ENCODE assay signal across 1 cellular context in the genomic region with DNA sequence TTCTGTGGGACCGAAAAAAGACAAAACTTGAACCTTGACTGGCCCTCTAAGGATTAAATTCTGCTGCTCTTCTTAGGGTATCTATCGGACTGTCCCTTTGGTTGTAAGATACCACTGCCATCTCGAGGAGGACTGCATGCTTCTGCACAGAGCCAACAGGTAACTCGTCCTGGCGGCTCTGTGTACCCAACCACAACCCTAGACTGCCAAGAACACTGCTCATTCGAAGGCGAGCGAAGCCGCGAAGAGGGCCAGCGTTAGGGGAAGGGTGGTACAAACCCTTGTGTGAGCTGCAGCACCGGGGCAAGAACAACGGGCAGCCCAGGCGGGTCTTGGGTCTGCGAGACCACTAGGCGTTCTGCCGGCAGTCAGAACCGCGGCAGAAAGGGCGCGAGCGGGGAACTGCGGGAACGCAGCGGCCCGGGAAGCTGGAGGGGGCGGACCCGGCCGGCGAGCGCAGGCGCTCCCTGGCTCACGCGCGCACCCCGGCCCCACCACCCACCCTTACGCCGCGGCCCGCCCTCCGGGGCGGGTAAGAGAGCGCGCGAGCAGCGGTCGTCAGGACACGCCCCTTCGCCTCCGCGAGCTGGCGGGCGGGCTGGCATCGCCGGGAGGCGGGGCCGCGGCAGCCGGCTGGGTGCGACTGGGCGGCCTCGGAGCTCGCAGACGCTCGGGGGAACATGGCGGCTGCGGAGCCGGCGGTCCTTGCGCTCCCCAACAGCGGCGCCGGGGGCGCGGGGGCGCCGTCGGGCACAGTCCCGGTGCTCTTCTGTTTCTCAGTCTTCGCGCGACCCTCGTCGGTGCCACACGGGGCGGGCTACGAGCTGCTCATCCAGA.
TF ChIP-seq lines count a peak whose summit lies in the region.

TSS of gene ISOC1 (plus strand) at position 663 of the 837 bp plus-strand sequence. CDS start at position 681, 18 bp downstream.

TF ChIP-seq in WTC11, 78 proteins besides CTCF, POLR2A, EP300 and RAD21 (continued from another document and continues in another):
- TF ChIP-seq, protein P1, sequence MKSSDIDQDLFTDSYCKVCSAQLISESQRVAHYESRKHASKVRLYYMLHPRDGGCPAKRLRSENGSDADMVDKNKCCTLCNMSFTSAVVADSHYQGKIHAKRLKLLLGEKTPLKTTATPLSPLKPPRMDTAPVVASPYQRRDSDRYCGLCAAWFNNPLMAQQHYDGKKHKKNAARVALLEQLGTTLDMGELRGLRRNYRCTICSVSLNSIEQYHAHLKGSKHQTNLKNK (CRISPR knock-in tag; IDR thresholded peaks at IDR 0.05) = no peak
- TF ChIP-seq FOXP4 (CRISPR knock-in tag; IDR thresholded peaks at IDR 0.05) (no peak), HMGXB4 (CRISPR knock-in tag; IDR thresholded peaks at IDR 0.05) (peak; percentile 56), ZNF671 (CRISPR knock-in tag; IDR thresholded peaks at IDR 0.05) (no peak), RORB (CRISPR knock-in tag; IDR thresholded peaks at IDR 0.05) (no peak), FOXJ3 (CRISPR knock-in tag; IDR thresholded peaks at IDR 0.05; ENCODE audit: borderline replicate concordance) (no peak), ATF3 (CRISPR knock-in tag; conservative IDR thresholded peaks at IDR 0.05) (no peak), PRDM15 (CRISPR knock-in tag; IDR thresholded peaks at IDR 0.05) (no peak), ZNF281 (CRISPR knock-in tag; IDR thresholded peaks at IDR 0.05) (no peak), CREM (CRISPR knock-in tag; IDR thresholded peaks at IDR 0.05) (0 out of 2 replicates have a peak, but pooled peaks have one; percentile 50), NR3C1 (CRISPR knock-in tag; conservative IDR thresholded peaks at IDR 0.05; ENCODE audit: low read depth) (no peak), NFYB (CRISPR knock-in tag; conservative IDR thresholded peaks at IDR 0.05; ENCODE audit: low read depth) (no peak), GRHL2 (CRISPR knock-in tag; IDR thresholded peaks at IDR 0.05; ENCODE audit: insufficient replicate concordance, severe bottlenecking) (no peak), AR (CRISPR knock-in tag; IDR thresholded peaks at IDR 0.05) (no peak), SMAD4 (CRISPR knock-in tag; IDR thresholded peaks at IDR 0.05) (0 out of 2 replicates have a peak, but pooled peaks have one; percentile 22), ZNF121 (CRISPR knock-in tag; IDR thresholded peaks at IDR 0.05) (no peak), OVOL2 (CRISPR knock-in tag; IDR thresholded peaks at IDR 0.05; ENCODE audit: borderline replicate concordance) (no peak)
- TF ChIP-seq, protein P2, sequence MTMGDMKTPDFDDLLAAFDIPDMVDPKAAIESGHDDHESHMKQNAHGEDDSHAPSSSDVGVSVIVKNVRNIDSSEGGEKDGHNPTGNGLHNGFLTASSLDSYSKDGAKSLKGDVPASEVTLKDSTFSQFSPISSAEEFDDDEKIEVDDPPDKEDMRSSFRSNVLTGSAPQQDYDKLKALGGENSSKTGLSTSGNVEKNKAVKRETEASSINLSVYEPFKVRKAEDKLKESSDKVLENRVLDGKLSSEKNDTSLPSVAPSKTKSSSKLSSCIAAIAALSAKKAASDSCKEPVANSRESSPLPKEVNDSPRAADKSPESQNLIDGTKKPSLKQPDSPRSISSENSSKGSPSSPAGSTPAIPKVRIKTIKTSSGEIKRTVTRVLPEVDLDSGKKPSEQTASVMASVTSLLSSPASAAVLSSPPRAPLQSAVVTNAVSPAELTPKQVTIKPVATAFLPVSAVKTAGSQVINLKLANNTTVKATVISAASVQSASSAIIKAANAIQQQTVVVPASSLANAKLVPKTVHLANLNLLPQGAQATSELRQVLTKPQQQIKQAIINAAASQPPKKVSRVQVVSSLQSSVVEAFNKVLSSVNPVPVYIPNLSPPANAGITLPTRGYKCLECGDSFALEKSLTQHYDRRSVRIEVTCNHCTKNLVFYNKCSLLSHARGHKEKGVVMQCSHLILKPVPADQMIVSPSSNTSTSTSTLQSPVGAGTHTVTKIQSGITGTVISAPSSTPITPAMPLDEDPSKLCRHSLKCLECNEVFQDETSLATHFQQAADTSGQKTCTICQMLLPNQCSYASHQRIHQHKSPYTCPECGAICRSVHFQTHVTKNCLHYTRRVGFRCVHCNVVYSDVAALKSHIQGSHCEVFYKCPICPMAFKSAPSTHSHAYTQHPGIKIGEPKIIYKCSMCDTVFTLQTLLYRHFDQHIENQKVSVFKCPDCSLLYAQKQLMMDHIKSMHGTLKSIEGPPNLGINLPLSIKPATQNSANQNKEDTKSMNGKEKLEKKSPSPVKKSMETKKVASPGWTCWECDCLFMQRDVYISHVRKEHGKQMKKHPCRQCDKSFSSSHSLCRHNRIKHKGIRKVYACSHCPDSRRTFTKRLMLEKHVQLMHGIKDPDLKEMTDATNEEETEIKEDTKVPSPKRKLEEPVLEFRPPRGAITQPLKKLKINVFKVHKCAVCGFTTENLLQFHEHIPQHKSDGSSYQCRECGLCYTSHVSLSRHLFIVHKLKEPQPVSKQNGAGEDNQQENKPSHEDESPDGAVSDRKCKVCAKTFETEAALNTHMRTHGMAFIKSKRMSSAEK (CRISPR knock-in tag; IDR thresholded peaks at IDR 0.05; ENCODE audit: borderline replicate concordance) = no peak
- TF ChIP-seq, protein P3, sequence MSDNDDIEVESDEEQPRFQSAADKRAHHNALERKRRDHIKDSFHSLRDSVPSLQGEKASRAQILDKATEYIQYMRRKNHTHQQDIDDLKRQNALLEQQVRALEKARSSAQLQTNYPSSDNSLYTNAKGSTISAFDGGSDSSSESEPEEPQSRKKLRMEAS (CRISPR knock-in tag; IDR thresholded peaks at IDR 0.05) = peak; percentile 71
- TF ChIP-seq, protein P4, sequence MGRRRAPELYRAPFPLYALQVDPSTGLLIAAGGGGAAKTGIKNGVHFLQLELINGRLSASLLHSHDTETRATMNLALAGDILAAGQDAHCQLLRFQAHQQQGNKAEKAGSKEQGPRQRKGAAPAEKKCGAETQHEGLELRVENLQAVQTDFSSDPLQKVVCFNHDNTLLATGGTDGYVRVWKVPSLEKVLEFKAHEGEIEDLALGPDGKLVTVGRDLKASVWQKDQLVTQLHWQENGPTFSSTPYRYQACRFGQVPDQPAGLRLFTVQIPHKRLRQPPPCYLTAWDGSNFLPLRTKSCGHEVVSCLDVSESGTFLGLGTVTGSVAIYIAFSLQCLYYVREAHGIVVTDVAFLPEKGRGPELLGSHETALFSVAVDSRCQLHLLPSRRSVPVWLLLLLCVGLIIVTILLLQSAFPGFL (CRISPR knock-in tag; IDR thresholded peaks at IDR 0.05; ENCODE audit: borderline replicate concordance) = 0 out of 2 replicates have a peak, but pooled peaks have one; percentile 46
